Comparison of ENCODE assay signal across 13 cellular contexts in the genomic region with DNA sequence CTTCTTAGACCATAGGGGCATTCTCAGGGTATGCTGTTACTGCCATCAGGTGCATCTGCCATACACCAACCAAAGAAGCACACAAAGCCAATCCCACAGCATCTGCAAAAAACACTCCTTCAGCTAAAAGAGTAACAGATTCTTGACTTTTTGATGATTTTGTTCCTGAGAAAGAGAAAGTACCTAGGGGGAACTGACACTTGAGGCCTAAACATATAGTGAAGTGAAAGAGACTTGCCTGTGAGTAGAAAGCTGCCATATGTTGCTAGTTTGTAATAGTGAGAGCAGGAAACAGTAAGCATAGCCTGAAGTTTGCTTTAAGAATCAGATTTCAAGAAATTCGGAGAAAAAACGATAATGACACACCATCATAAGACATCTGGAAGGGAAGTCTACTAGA.
DNase-seq lines count a peak whose midpoint lies in the region; ATAC-seq and TF ChIP-seq lines count a peak whose summit lies in the region.
"Had no signal": no experiment of that assay in that cellular context is flagged by ENCODE, and none has a peak within 500 bp of the region (broad histone marks: within the 10 kb centered on the region; RNA-seq: fewer than 3 reads in every experiment).

No MANE protein-coding gene starts in this region.

- no peak for TF ChIP-seq RAD21 in IMR-90 (IDR thresholded peaks at IDR 0.05; ENCODE audit: low read length)

- peak; percentile 99 for ATAC-seq in GM19351 (IDR thresholded peaks at IDR 0.05; ENCODE audit: unreplicated experiment)
- peak; percentile 99 for ATAC-seq in HG02870 (IDR thresholded peaks at IDR 0.05; ENCODE audit: unreplicated experiment)
- ATAC-seq in IMR-90 (ENCODE audit: low read depth), result no peak; the same call in 1 of the 2 replicates
- no peak for ATAC-seq in left colon
- ATAC-seq in activated CD4-positive, CD25-positive, alpha-beta regulatory T cell treated with anti-CD3 and anti-CD28 coated beads, Interleukin-2, amount 50 U/mL, for 24 hours, result no peak

- TF ChIP-seq POLR2A in IMR-90 (IDR thresholded peaks at IDR 0.05; ENCODE audit: low read depth, low read length), result no peak

- no peak overlapping the region for H2BK15ac ChIP-seq in IMR-90 (ENCODE audit: low read depth, low read length)

- no peak for TF ChIP-seq CTCF in GM13977 (IDR thresholded peaks at IDR 0.05; ENCODE audit: extremely low read depth, insufficient read depth, missing control alignments)
- TF ChIP-seq CTCF in IMR-90 (conservative IDR thresholded peaks at IDR 0.05; ENCODE audit: low read depth, low read length), result no peak

- H3K4ac ChIP-seq in IMR-90 (ENCODE audit: low read depth, low read length), result no peak overlapping the region

- peaks cover 2% of the 10 kb centered on the region for H3K9me3 ChIP-seq in IMR-90 (ENCODE audit: control insufficient read depth, insufficient read depth, low read length)
- H3K9me3 ChIP-seq: esophagus muscularis mucosa had no signal

- CTCF ChIA-PET in IMR-90 (lab: Yijun Ruan, JAX), result no interaction called here

- intact Hi-C loops in IMR-90 (cut with micrococcal nuclease), result no loop called here
- intact Hi-C loops in left colon (cut with DNase I, micrococcal nuclease), result no loop called here

- DNase-seq in GM13977 (ENCODE audit: low spot score) (peak; percentile 69), IMR-90 (peak; percentile 73), cortex of kidney (lab: John Stamatoyannopoulos, UW) (no peak), left colon (no peak)
- no peak for DNase-seq in stimulated activated CD4-positive, alpha-beta T cell treated with anti-CD3 and anti-CD28 coated beads, Interleukin-4, amount 100 ng/mL, for 24 hours
- DNase-seq: activated CD4-positive, alpha-beta T cell treated with anti-CD3 and anti-CD28 coated beads for 48 hours; amygdala; CD4-positive, alpha-beta memory T cell; GM23248 had no signal

- no TSS peak for BruUV-seq in IMR-90 (replicated peaks; lab: Mats Ljungman, UMichigan)

- H2AK5ac ChIP-seq in IMR-90 (ENCODE audit: low read depth, low read length), result no peak overlapping the region

- peaks cover 3% of the 10 kb centered on the region; the same call in 1 of the 2 replicates for H3K9me1 ChIP-seq in IMR-90 (ENCODE audit: insufficient read depth, low read length)

- no peak overlapping the region for H3K56ac ChIP-seq in IMR-90 (ENCODE audit: extremely low read depth, insufficient read depth, low read length)

- H4K5ac ChIP-seq in IMR-90 (ENCODE audit: low read depth, low read length), result peak overlapping the region; percentile 49; the same call in 1 of the 2 replicates

- H2BK5ac ChIP-seq in IMR-90 (ENCODE audit: low read depth, low read length, poor library complexity, severe bottlenecking), result peak overlapping the region; percentile 3

- H2AK9ac ChIP-seq in IMR-90 (replicated peaks; ENCODE audit: low read depth, low read length, poor library complexity), result no peak overlapping the region

- H4K91ac ChIP-seq in IMR-90 (ENCODE audit: insufficient read depth, low read depth, low read length), result no peak overlapping the region; the same call in 1 of the 2 replicates

- H2BK20ac ChIP-seq in IMR-90 (ENCODE audit: low read depth, low read length), result no peak overlapping the region

- H3K18ac ChIP-seq in IMR-90 (ENCODE audit: low read depth, low read length), result peak overlapping the region; percentile 45

- POLR2A ChIA-PET in IMR-90 (lab: Charles Lee; ENCODE audit: unreplicated experiment), result interaction anchor here (1.5 kb wide), 1 partner anchor 98 kb away, joined by 3 read pairs; the partner anchor contains the start of gene CTSC

- in situ Hi-C loops in GM13977 (cut with MboI; ENCODE audit: low pct_unique_long_range_greater_than_20kb, low sequenced_read_pairs, unreplicated experiment) (no loop called here), IMR-90 (cut with MboI; ENCODE audit: low sequenced_read_pairs) (no loop called here)

- no peaks in the 10 kb centered on the region for H4K20me1 ChIP-seq in IMR-90 (ENCODE audit: insufficient read depth, low read length)

- no peak overlapping the region for H4K8ac ChIP-seq in IMR-90 (ENCODE audit: low read depth in 2 of 2, low read length in 2 of 2)

- no peak overlapping the region for H3K9ac ChIP-seq in IMR-90 (ENCODE audit: low read depth, low read length)
- H3K9ac ChIP-seq: GM23248 had no signal

- H3K4me3 ChIP-seq in IMR-90 (ENCODE audit: insufficient read depth, low read depth, low read length), result no peak overlapping the region
- H3K4me3 ChIP-seq: esophagus muscularis mucosa, GM23248 had no signal

- no peak overlapping the region for H2AFZ ChIP-seq in IMR-90 (replicated peaks; ENCODE audit: low read length, poor library complexity)
- H2AFZ ChIP-seq: GM23248 had no signal

- no CpG with 5 or more reads among the region's 2 CpGs for WGBS in IMR-90 (ENCODE audit: extremely low coverage in 2 of 2, insufficient read length in 1 of 2), 2 experiments

- H3K4me1 ChIP-seq in IMR-90 (ENCODE audit: control insufficient read depth, insufficient read depth, low read length), result peaks cover 2% of the 10 kb centered on the region; the same call in 1 of the 2 replicates
- H3K4me1 ChIP-seq: esophagus muscularis mucosa had no signal

- H3K23ac ChIP-seq in IMR-90 (ENCODE audit: low read depth, low read length), result no peak overlapping the region

- no peaks in the 10 kb centered on the region for H3K79me1 ChIP-seq in IMR-90 (ENCODE audit: low read depth in 1 of 2, low read length in 2 of 2)

- H3K27me3 ChIP-seq in IMR-90 (ENCODE audit: control insufficient read depth, insufficient read depth, low read length), result no peaks in the 10 kb centered on the region
- H3K27me3 ChIP-seq: esophagus muscularis mucosa had no signal

- dilution Hi-C loops in IMR-90 (cut with HindIII; ENCODE audit: low sequenced_read_pairs, unreplicated experiment), result no loop called here

- peak overlapping the region; percentile 37; the same call in 1 of the 2 replicates for H2BK120ac ChIP-seq in IMR-90 (ENCODE audit: low read depth, low read length)

- H3K4me2 ChIP-seq in IMR-90 (ENCODE audit: low read depth, low read length), result peak overlapping the region; percentile 5; the same call in 1 of the 2 replicates

- H3K27ac ChIP-seq in IMR-90 (ENCODE audit: insufficient read depth, low read length), result peak overlapping the region; percentile 69; the same call in 1 of the 2 replicates
- H3K27ac ChIP-seq: esophagus muscularis mucosa, GM23248 had no signal

- H3K36me3 ChIP-seq in IMR-90 (ENCODE audit: control insufficient read depth, insufficient read depth, low read length), result no peaks in the 10 kb centered on the region
- H3K36me3 ChIP-seq: esophagus muscularis mucosa had no signal

- H3K14ac ChIP-seq in IMR-90 (replicated peaks; ENCODE audit: low read depth, low read length), result no peak overlapping the region; the same call in 1 of the 2 replicates

TF ChIP-seq in IMR-90, 13 proteins besides CTCF, POLR2A, EP300 and RAD21:
- TF ChIP-seq MAFK (IDR thresholded peaks at IDR 0.05; ENCODE audit: low read depth, low read length) (no peak), USF2 (IDR thresholded peaks at IDR 0.05; ENCODE audit: low read depth, low read length) (no peak)

Comparison
In these comparisons a context has a peak if more than half of its experiments do, and no peak if none do; other contexts are left out.
1. DNase-seq: peak in GM13977 (single experiment) and IMR-90 (single experiment); none in stimulated activated CD4-positive, alpha-beta T cell treated with anti-CD3 and anti-CD28 coated beads, Interleukin-4, amount 100 ng/mL, for 24 hours (single experiment), cortex of kidney (single experiment) and left colon (0 of 2).
2. ATAC-seq: peak in GM19351 (single experiment) and HG02870 (single experiment); none in IMR-90 (single experiment), left colon (single experiment) and activated CD4-positive, CD25-positive, alpha-beta regulatory T cell treated with anti-CD3 and anti-CD28 coated beads, Interleukin-2, amount 50 U/mL, for 24 hours (0 of 2).